29 cellular contexts compared by ENCODE assay signal in the genomic region with DNA sequence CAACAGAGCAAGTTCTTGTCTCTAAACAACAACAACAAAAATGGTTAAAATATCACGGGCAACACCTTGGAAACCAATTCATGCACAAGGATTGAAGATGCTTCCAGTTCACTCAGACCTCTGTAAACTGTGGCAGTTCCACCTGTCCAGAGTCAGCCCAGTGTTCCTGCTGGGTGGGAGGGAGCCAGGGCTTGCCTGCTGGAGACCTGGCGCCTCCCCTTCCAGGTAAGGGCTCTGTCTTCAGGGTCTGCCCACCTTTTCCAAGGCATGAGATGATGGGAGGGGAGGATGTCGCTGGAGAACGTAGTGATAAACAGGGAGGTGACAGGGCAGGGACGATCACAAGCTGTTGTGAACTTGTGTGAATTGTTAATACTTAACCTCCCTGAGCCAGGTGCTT. TPM values are rescaled to one million over a fixed set of nuclear protein-coding genes. Genes with fewer than 3 reads are reported as not detected.
DNase-seq lines count a peak whose midpoint lies in the region; ATAC-seq and TF ChIP-seq lines count a peak whose summit lies in the region.
"Had no signal": no experiment of that assay in that cellular context is flagged by ENCODE, and none has a peak within 500 bp of the region (broad histone marks: within the 10 kb centered on the region; RNA-seq: fewer than 3 reads in every experiment).

No MANE protein-coding gene starts in this region.

- no peak overlapping the region for H2BK15ac ChIP-seq in H9 (ENCODE audit: low read depth, low read length)

- TF ChIP-seq CTCF in H9 (conservative IDR thresholded peaks at IDR 0.05): no peak
- TF ChIP-seq CTCF in stomach (IDR thresholded peaks at IDR 0.05): no peak

- no peak overlapping the region for H3K4me3 ChIP-seq in stomach
- H3K4me3 ChIP-seq: GM23248 had no signal

- H3K14ac ChIP-seq in H9 (ENCODE audit: insufficient read depth, low read length): no peak overlapping the region

- no peak overlapping the region for H3K27ac ChIP-seq in H9 (ENCODE audit: insufficient read length, low read depth, low read length)
- no peak overlapping the region for H3K27ac ChIP-seq in stomach
- H3K27ac ChIP-seq: GM23248, KMS-11, RWPE1 had no signal

- H3K79me2 ChIP-seq in H9 (ENCODE audit: insufficient read depth, low read length): no peaks in the 10 kb centered on the region

- no peak overlapping the region for H3T11ph ChIP-seq in H9 (ENCODE audit: low read length)

- H2BK20ac ChIP-seq in H9 (ENCODE audit: low read depth, low read length, poor library complexity, severe bottlenecking): no peak overlapping the region

- H3K9me3 ChIP-seq in H9 (ENCODE audit: control insufficient read depth, low read depth, low read length) (no peaks in the 10 kb centered on the region), stomach (peaks cover 4 to 18% (median 10%) of the 10 kb centered on the region in 4 donors)

- H2BK12ac ChIP-seq in H9 (ENCODE audit: insufficient read length, low read depth, low read length): no peak overlapping the region

- peaks cover 32 to 36% of the 10 kb centered on the region in 2 experiments for H3K9me3 Mint-ChIP-seq in H9

- H2AFZ ChIP-seq in H9 (ENCODE audit: low read length): no peak overlapping the region
- H2AFZ ChIP-seq: GM23248 had no signal

- H2BK120ac ChIP-seq in H9 (ENCODE audit: low read depth, low read length, poor library complexity, severe bottlenecking): no peak overlapping the region

- H3K4ac ChIP-seq in H9 (ENCODE audit: low read depth, low read length): no peak overlapping the region

- no peak overlapping the region for H3K9ac ChIP-seq in H9 (ENCODE audit: extremely low read depth, insufficient read length, low read length)
- H3K9ac ChIP-seq: GM23248, KMS-11 had no signal

- H3K27ac Mint-ChIP-seq in H9: no peak overlapping the region
- H3K27ac Mint-ChIP-seq: IgD-negative memory B cell had no signal

- no peaks in the 10 kb centered on the region for H3K4me1 ChIP-seq in H9 (ENCODE audit: insufficient read depth, low read length)
- no peaks in the 10 kb centered on the region for H3K4me1 ChIP-seq in stomach
- H3K4me1 ChIP-seq: BE2C had no signal

- no CpG with 5 or more reads among the region's 5 CpGs for WGBS in H9 (ENCODE audit: extremely low coverage, insufficient read length, low lambda C conversion rate)
- WGBS in stomach, 5 donors: 79 to 93% (median 86%) methylated on average over 5 of the region's 5 CpGs

- H4K20me1 ChIP-seq in H9 (ENCODE audit: control insufficient read depth, insufficient read depth, insufficient read length): no peaks in the 10 kb centered on the region

- H3K4me1 Mint-ChIP-seq in H9: peaks cover 5 to 9% of the 10 kb centered on the region in 2 experiments
- H3K4me1 Mint-ChIP-seq: IgD-negative memory B cell had no signal

- H3K4me3 Mint-ChIP-seq in H9: no peak overlapping the region

- H3K27me3 ChIP-seq in H9 (ENCODE audit: insufficient read depth, low read length) (no peaks in the 10 kb centered on the region), stomach (no peaks in the 10 kb centered on the region)
- H3K27me3 ChIP-seq: BE2C had no signal

- H3K36me3 Mint-ChIP-seq in H9 (ENCODE audit: insufficient read depth in 1 of 3, low read depth in 3 of 3): peaks cover 0 to 5% (median 2%) of the 10 kb centered on the region in 3 experiments; a peak in 3 of 7 replicates

- no peaks in the 10 kb centered on the region for H3K79me1 ChIP-seq in H9 (ENCODE audit: insufficient read depth, low read depth, low read length, poor library complexity, severe bottlenecking)

- peaks cover 40% of the 10 kb centered on the region for H3K27me3 Mint-ChIP-seq in H9 (ENCODE audit: low read depth)

- DNase-seq in activated gamma-delta T cell treated with Interleukin-2 at 50 U/mL for 16 hours (peak; percentile 1), activated gamma-delta T cell (lab: John Stamatoyannopoulos, UW) (no peak), H9 (peak; percentile 12), stomach (peak; percentile 3), HUDEP-2 (lab: John Stamatoyannopoulos, UW; ENCODE audit: unreplicated experiment in 76 of 76) (no peak), H4 (ENCODE audit: low spot score) (no peak)
- DNase-seq in effector CD4-positive, alpha-beta T cell: peak; percentile 0
- DNase-seq: 8988T, ACHN, BE2C, Calu3, DMS79 treated with DMSO at 0.1 percent for 48 hours, GF-D8, GM23248, HCEC 1CT, NCI-H1048, NCI-H1417 treated with DMSO at 0.1 percent for 48 hours, NCI-H1694 treated with DMSO at 0.1 percent for 48 hours, NCI-H2081 treated with DMSO at 0.1 percent for 48 hours, NCI-H2171, NCI-H226, NCI-H510A, NCI-H69, SHP77 treated with DMSO at 0.1 percent for 48 hours had no signal

- H3K18ac ChIP-seq in H9 (ENCODE audit: insufficient read length, low read depth, low read length): no peak overlapping the region

- H3K23me2 ChIP-seq in H9 (ENCODE audit: insufficient read length, low read depth, low read length, poor library complexity, severe bottlenecking): no peaks in the 10 kb centered on the region

- no peak overlapping the region for H2AK5ac ChIP-seq in H9 (ENCODE audit: insufficient read length, low read length)

- TF ChIP-seq POLR2A in stomach (IDR thresholded peaks at IDR 0.05): no peak

- no peak overlapping the region for H4K8ac ChIP-seq in H9 (replicated peaks; ENCODE audit: insufficient read length, low read depth, low read length)

- TF ChIP-seq EP300 in stomach (IDR thresholded peaks at IDR 0.05): no peak

- intact Hi-C loops in stomach (cut with DNase I; ENCODE audit: low total_unique reads): no loop called here

- no peak overlapping the region for H3K4me2 ChIP-seq in H9 (ENCODE audit: insufficient read depth, insufficient read length, low read length)
- H3K4me2 ChIP-seq: KMS-11 had no signal

- H2BK5ac ChIP-seq in H9 (ENCODE audit: insufficient read length, low read length): no peak overlapping the region

- no peak overlapping the region for H3K56ac ChIP-seq in H9 (ENCODE audit: insufficient read length, low read depth, low read length)

- no peak for ATAC-seq in GM21529 (IDR thresholded peaks at IDR 0.05; ENCODE audit: unreplicated experiment)
- ATAC-seq: Panc1 had no signal

- H4K5ac ChIP-seq in H9 (ENCODE audit: insufficient read length, low read depth, low read length): no peak overlapping the region

- no peak overlapping the region for H3K23ac ChIP-seq in H9 (ENCODE audit: insufficient read length, low read depth, low read length)

- H3K36me3 ChIP-seq in stomach: no peaks in the 10 kb centered on the region
- H3K36me3 ChIP-seq: BE2C had no signal

- no peak overlapping the region for H4K91ac ChIP-seq in H9 (ENCODE audit: insufficient read length, low read depth, low read length)

RNA-seq across cellular contexts. Expression of gene GPC1, which starts 9.8 kb away (rescaled TPM):
- total RNA-seq in H9 (2021) (39.4 and 44.0 TPM in 2 replicates), stomach (100 to 1,000 TPM in 1 of 5 donors, 10 to 100 TPM in 4; 11.7 to 117 (median 28.8) TPM)
- 10 to 100 TPM in 2 of 3 donors, 1 to 10 TPM in 1; 6.3 to 40.1 (median 14.0) TPM for polyA plus RNA-seq in stomach
- 17.9 and 25.7 TPM in 2 replicates for total RNA-seq in H4 (2014; rRNA removed; shearing (Covaris generic))

Comparison
In these comparisons a context has a peak if more than half of its experiments do, and no peak if none do; other contexts are left out.
1. DNase-seq: peak in activated gamma-delta T cell treated with Interleukin-2 at 50 U/mL for 16 hours (single experiment), H9 (single experiment), effector CD4-positive, alpha-beta T cell (single experiment) and stomach (single experiment); none in activated gamma-delta T cell (single experiment), HUDEP-2 (0 of 76) and H4 (single experiment).